In genomic region chr3:10817506-10817905, GRCh38 we compare ENCODE assay signal across 2 cellular contexts.
TF ChIP-seq lines count a peak whose summit lies in the region.

No MANE protein-coding gene starts in this region.

TF ChIP-seq in SK-N-SH, 30 proteins besides CTCF, POLR2A, EP300 and RAD21:
- TF ChIP-seq RFX5 (IDR thresholded peaks at IDR 0.05; ENCODE audit: low read length) (no peak), PBX3 (IDR thresholded peaks at IDR 0.05) (no peak)

TF ChIP-seq in SK-N-SH treated with all-trans-retinoic acid at 6 μM for 48 hours, 23 proteins besides CTCF, POLR2A, EP300 and RAD21:
- no peak for TF ChIP-seq ARNTL (CRISPR knock-in tag; IDR thresholded peaks at IDR 0.05; ENCODE audit: borderline replicate concordance, low read depth)
- no peak for TF ChIP-seq ZNF565 (CRISPR knock-in tag; conservative IDR thresholded peaks at IDR 0.05; ENCODE audit: low read depth)
- TF ChIP-seq ZFP30 (CRISPR knock-in tag; IDR thresholded peaks at IDR 0.05) = no peak
- TF ChIP-seq ZNF8 (CRISPR knock-in tag; IDR thresholded peaks at IDR 0.05) = no peak
- no peak for TF ChIP-seq BACH2 (CRISPR knock-in tag; IDR thresholded peaks at IDR 0.05; ENCODE audit: borderline replicate concordance)
TF ChIP-seq in SK-N-SH treated with all-trans-retinoic acid at 6 μM for 48 hours: peak in this region for 0.
